Comparison of ENCODE assay signal across 11 cellular contexts in genomic region chr17:60640503-60640902, GRCh38. TPM values are rescaled to one million over a fixed set of nuclear protein-coding genes. Genes with fewer than 3 reads are reported as not detected.
DNase-seq lines count a peak whose midpoint lies in the region; ATAC-seq and TF ChIP-seq lines count a peak whose summit lies in the region.
"Had no signal": no experiment of that assay in that cellular context is flagged by ENCODE, and none has a peak within 500 bp of the region (broad histone marks: within the 10 kb centered on the region; RNA-seq: fewer than 3 reads in every experiment).

No MANE protein-coding gene starts in this region.

- H4K20me1 ChIP-seq in GM23248 (ENCODE audit: insufficient read depth): peaks cover 10% of the 10 kb centered on the region; the same call in 1 of the 2 replicates
- H4K20me1 ChIP-seq in SK-N-SH (ENCODE audit: insufficient read depth): peaks cover 38% of the 10 kb centered on the region
- peaks cover 27% of the 10 kb centered on the region for H4K20me1 ChIP-seq in hepatocyte (ENCODE audit: insufficient read depth, poor library complexity, severe bottlenecking)

- H3K9me3 Mint-ChIP-seq in natural killer cell: no peaks in the 10 kb centered on the region

- H3K79me2 ChIP-seq in GM23248 (ENCODE audit: insufficient read depth) (peaks cover 61% of the 10 kb centered on the region), SK-N-SH (ENCODE audit: insufficient read depth) (peaks cover 67% of the 10 kb centered on the region), hepatocyte (peaks cover 51% of the 10 kb centered on the region)

- H3K4me2 ChIP-seq in GM23248 (ENCODE audit: unreplicated experiment): no peak overlapping the region
- no peak overlapping the region for H3K4me2 ChIP-seq in SK-N-SH
- no peak overlapping the region for H3K4me2 ChIP-seq in hepatocyte

- TF ChIP-seq CTCF in AG09309 (IDR thresholded peaks at IDR 0.05; ENCODE audit: control insufficient read depth, insufficient read depth, low read depth, low read length, missing control alignments): peak; percentile 57
- peak; percentile 70 for TF ChIP-seq CTCF in SK-N-SH (IDR thresholded peaks at IDR 0.05)
- peak; percentile 31 for TF ChIP-seq CTCF in hepatocyte (IDR thresholded peaks at IDR 0.05; ENCODE audit: poor library complexity)
- no peak for TF ChIP-seq CTCF in natural killer cell (IDR thresholded peaks at IDR 0.05)

- peak; percentile 12; the same call in 1 of the 2 replicates for TF ChIP-seq RAD21 in SK-N-SH (IDR thresholded peaks at IDR 0.05; ENCODE audit: low read length)

- no peak for TF ChIP-seq EP300 in SK-N-SH (IDR thresholded peaks at IDR 0.05; ENCODE audit: borderline replicate concordance in 1 of 2, low read depth in 1 of 2, low read length in 1 of 2)

- H3K36me3 ChIP-seq in GM23248 (ENCODE audit: low read depth) (peaks cover 8% of the 10 kb centered on the region; the same call in 1 of the 2 replicates), SK-N-SH (replicated peaks in 1 of 2; ENCODE audit: control insufficient read depth in 1 of 2, insufficient read depth in 2 of 2, low read length in 1 of 2) (peaks cover 9 to 43% of the 10 kb centered on the region in 2 experiments), hepatocyte (replicated peaks; ENCODE audit: insufficient read depth, low read depth) (no peaks in the 10 kb centered on the region)

- no peak overlapping the region for H3K9ac ChIP-seq in GM23248
- no peak overlapping the region for H3K9ac ChIP-seq in SK-N-SH
- H3K9ac ChIP-seq: parathyroid adenoma had no signal

- no peaks in the 10 kb centered on the region for H3K27me3 Mint-ChIP-seq in natural killer cell (ENCODE audit: low read depth in 2 of 2)

- H3F3A ChIP-seq in GM23248 (ENCODE audit: insufficient read depth) (peaks cover 23% of the 10 kb centered on the region), SK-N-SH (replicated peaks; ENCODE audit: insufficient read depth) (peaks cover 25% of the 10 kb centered on the region)

- H3K27ac ChIP-seq in GM23248: no peak overlapping the region
- H3K27ac ChIP-seq in SK-N-SH (ENCODE audit: low read depth in 2 of 2, low read length in 1 of 2): no peak overlapping the region
- H3K27ac ChIP-seq in hepatocyte: no peak overlapping the region
- H3K27ac ChIP-seq: parathyroid adenoma had no signal

- no peaks in the 10 kb centered on the region for H3K27me3 ChIP-seq in GM23248 (replicated peaks; ENCODE audit: insufficient read depth)
- H3K27me3 ChIP-seq in SK-N-SH (ENCODE audit: insufficient read depth): no peaks in the 10 kb centered on the region
- no peaks in the 10 kb centered on the region for H3K27me3 ChIP-seq in hepatocyte

- H3K9me2 ChIP-seq in GM23248 (ENCODE audit: insufficient read depth) (no peaks in the 10 kb centered on the region), SK-N-SH (no peaks in the 10 kb centered on the region), hepatocyte (replicated peaks; ENCODE audit: insufficient read depth) (no peaks in the 10 kb centered on the region)

- H3K4me1 ChIP-seq in GM23248 (ENCODE audit: insufficient read depth): peaks cover 23% of the 10 kb centered on the region
- no peaks in the 10 kb centered on the region for H3K4me1 ChIP-seq in SK-N-SH (ENCODE audit: control insufficient read depth in 1 of 2, insufficient read depth in 2 of 2, low read depth in 1 of 2, low read length in 1 of 2)
- no peaks in the 10 kb centered on the region for H3K4me1 ChIP-seq in hepatocyte (ENCODE audit: insufficient read depth)
- H3K4me1 ChIP-seq: parathyroid adenoma had no signal

- ATAC-seq in HG03520 (IDR thresholded peaks at IDR 0.05; ENCODE audit: unreplicated experiment): no peak
- no peak for ATAC-seq in natural killer cell
- ATAC-seq: stimulated activated naive CD8-positive, alpha-beta T cell treated with anti-CD3 and anti-CD28 coated beads, Interleukin-15, Interleukin-2, amounts not matched to agents 100 U/mL and 50 U/mL, for 24 hours had no signal

- in situ Hi-C loops in GM23248 (cut with MboI): no loop called here

- peaks cover 0 to 9% of the 10 kb centered on the region in 2 donors for H3K4me1 Mint-ChIP-seq in natural killer cell

- H3K27ac Mint-ChIP-seq in natural killer cell: no peak overlapping the region

- WGBS in GM23248 (ENCODE audit: low coverage in 1 of 2, low lambda C conversion rate in 2 of 2, missing lambda C conversion rate in 2 of 2), 2 experiments: 84 to 85% methylated on average over 2 of the region's 2 CpGs
- WGBS in SK-N-SH (ENCODE audit: low lambda C conversion rate): 82% methylated on average over 2 of the region's 2 CpGs
- WGBS in hepatocyte (ENCODE audit: low lambda C conversion rate, missing lambda C conversion rate): 93% methylated on average over 2 of the region's 2 CpGs

- H3K4me3 ChIP-seq in AG09309 (ENCODE audit: control insufficient read depth, low read depth, low read length) (no peak overlapping the region), GM23248 (no peak overlapping the region), SK-N-SH (ENCODE audit: low read depth in 2 of 2, low read length in 1 of 2) (no peak overlapping the region), hepatocyte (no peak overlapping the region)

- POLR2A ChIA-PET in SK-N-SH (lab: Yijun Ruan, JAX): interaction anchor here (0.6 to 0.9 kb wide), 3 partner anchors 14 to 211 kb away, joined by 3 to 4 read pairs (median 3); partner anchors contain the start of gene PPM1D

- no peaks in the 10 kb centered on the region for H3K36me3 Mint-ChIP-seq in natural killer cell

- CTCF ChIA-PET in SK-N-SH (lab: Yijun Ruan, JAX): interaction anchor here (0.6 to 6.4 kb wide), 29 partner anchors 9 to 530 kb away, joined by 3 to 103 read pairs (median 5); partner anchors contain the start of genes BCAS3, CA4 and PPM1D

- DNase-seq in AG09309 (ENCODE audit: low read depth): no peak
- peak; percentile 46 for DNase-seq in GM23248
- no peak for DNase-seq in SK-N-SH
- peak; percentile 7 for DNase-seq in hepatocyte (ENCODE audit: low spot score)
- no peak for DNase-seq in hippocampal formation (lab: John Stamatoyannopoulos, UW)
- DNase-seq in natural killer cell: no peak
- DNase-seq in T-helper 1 cell: no peak
- DNase-seq: NCI-H345; stimulated activated naive CD8-positive, alpha-beta T cell treated with anti-CD3 and anti-CD28 coated beads, Interleukin-15, Interleukin-2, amounts not matched to agents 100 U/mL and 50 U/mL, for 24 hours had no signal

- H3K9me3 ChIP-seq in GM23248 (ENCODE audit: low read depth) (no peaks in the 10 kb centered on the region), SK-N-SH (no peaks in the 10 kb centered on the region), hepatocyte (ENCODE audit: low read depth) (no peaks in the 10 kb centered on the region)

- no peak overlapping the region for H2AFZ ChIP-seq in GM23248
- no peak overlapping the region for H2AFZ ChIP-seq in SK-N-SH (ENCODE audit: low read depth)
- no peak overlapping the region for H2AFZ ChIP-seq in hepatocyte
- H2AFZ ChIP-seq: parathyroid adenoma had no signal

- intact Hi-C loops in natural killer cell (cut with micrococcal nuclease): no loop called here

- H3K4me3 Mint-ChIP-seq in natural killer cell: no peak overlapping the region

TF ChIP-seq in SK-N-SH, 30 proteins besides CTCF, POLR2A, EP300 and RAD21 (continues in another document):
- no peak for TF ChIP-seq MEF2A (IDR thresholded peaks at IDR 0.05; ENCODE audit: borderline replicate concordance, low read depth)
- TF ChIP-seq, protein P1, sequence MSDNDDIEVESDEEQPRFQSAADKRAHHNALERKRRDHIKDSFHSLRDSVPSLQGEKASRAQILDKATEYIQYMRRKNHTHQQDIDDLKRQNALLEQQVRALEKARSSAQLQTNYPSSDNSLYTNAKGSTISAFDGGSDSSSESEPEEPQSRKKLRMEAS (IDR thresholded peaks at IDR 0.05; ENCODE audit: low read depth): no peak
- no peak for TF ChIP-seq IRF3 (IDR thresholded peaks at IDR 0.05; ENCODE audit: low read depth, low read length)
- TF ChIP-seq YY1 (IDR thresholded peaks at IDR 0.05; ENCODE audit: low read depth): no peak
- no peak for TF ChIP-seq GATA2 (CRISPR knock-in tag; IDR thresholded peaks at IDR 0.05)
- TF ChIP-seq JUND (IDR thresholded peaks at IDR 0.05): no peak
- no peak for TF ChIP-seq TEAD4 (IDR thresholded peaks at IDR 0.05; ENCODE audit: borderline replicate concordance, insufficient read depth)
- TF ChIP-seq CHD2 (IDR thresholded peaks at IDR 0.05; ENCODE audit: low read length, partially characterized antibody): no peak
- TF ChIP-seq GABPA (IDR thresholded peaks at IDR 0.05; ENCODE audit: low read depth): no peak
- no peak for TF ChIP-seq FOXJ3 (CRISPR knock-in tag; IDR thresholded peaks at IDR 0.05)

RNA-seq across cellular contexts. Expression of gene BCAS3, which starts 37.1 kb away (rescaled TPM):
- 19.6 and 20.2 TPM in 2 replicates for total RNA-seq in GM23248 (2014; rRNA removed; shearing (Covaris generic))
- polyA plus RNA-seq in GM23248 (2016; fragmentation: Nextera tagmentation; extraction: Ambion mirVana) (16.7 and 18.0 TPM in 2 replicates), SK-N-SH (2012; rRNA removed) (5.9 and 6.3 TPM in 2 replicates), hepatocyte (13.1 and 16.5 TPM in 2 replicates)
- polyA plus RNA-seq in SK-N-SH (2012; cell fraction: cytosol; rRNA removed): 4.9 and 5.1 TPM in 2 replicates
- polyA plus RNA-seq in SK-N-SH (2012; cell fraction: nucleus; rRNA removed): 15.2 and 16.6 TPM in 2 replicates
- total RNA-seq in hepatocyte (21.7 and 58.8 TPM in 2 replicates), natural killer cell (10 to 100 TPM; 60.5 to 87.8 (median 72.0) TPM)

RNA-seq across cellular contexts. Expression of gene PPM1D, which starts 40.5 kb away (rescaled TPM):
- 7.8 and 7.9 TPM in 2 replicates for total RNA-seq in GM23248 (2014; rRNA removed; shearing (Covaris generic))
- 7.9 and 8.1 TPM in 2 replicates for polyA plus RNA-seq in GM23248 (2016; fragmentation: Nextera tagmentation; extraction: Ambion mirVana)
- 8.4 and 8.8 TPM in 2 replicates for polyA plus RNA-seq in SK-N-SH (2012; rRNA removed)
- polyA plus RNA-seq in SK-N-SH (2012; cell fraction: cytosol; rRNA removed): 11.1 TPM in 2 replicates
- polyA plus RNA-seq in SK-N-SH (2012; cell fraction: nucleus; rRNA removed): 7.6 and 11.9 TPM in 2 replicates
- total RNA-seq in hepatocyte: 12.6 and 18.3 TPM in 2 replicates
- polyA plus RNA-seq in hepatocyte: 12.8 and 18.6 TPM in 2 replicates
- 10 to 100 TPM; 22.8 to 31.6 (median 27.9) TPM for total RNA-seq in natural killer cell

Comparison
In these comparisons a context has a peak if more than half of its experiments do, and no peak if none do; other contexts are left out.
1. DNase-seq: peak in GM23248 (single experiment) and hepatocyte (single experiment); none in AG09309 (single experiment), SK-N-SH (single experiment), hippocampal formation (0 of 2), natural killer cell (single experiment) and T-helper 1 cell (0 of 5).